1 cellular context compared by ENCODE assay signal in genomic region chr15:83011271-83012037, GRCh38.
TF ChIP-seq lines count a peak whose summit lies in the region.

Gene C15orf40, minus strand, starts transcription at chr15:83011639. Its CDS starts 32 bp downstream, at chr15:83011607.

TF ChIP-seq in WTC11, 78 proteins besides CTCF, POLR2A, EP300 and RAD21 (continued from another document and continues in another):
- TF ChIP-seq E2F5 (CRISPR knock-in tag; IDR thresholded peaks at IDR 0.05) (peak; percentile 68; the same call in 1 of the 2 replicates), ZNF671 (CRISPR knock-in tag; IDR thresholded peaks at IDR 0.05) (no peak), ATF2 (CRISPR knock-in tag; IDR thresholded peaks at IDR 0.05; ENCODE audit: borderline replicate concordance, low read depth) (no peak), NFYB (CRISPR knock-in tag; conservative IDR thresholded peaks at IDR 0.05; ENCODE audit: low read depth) (no peak), AFF4 (CRISPR knock-in tag; IDR thresholded peaks at IDR 0.05; ENCODE audit: borderline replicate concordance) (peak; percentile 91; the same call in 1 of the 2 replicates), JAZF1 (CRISPR knock-in tag; IDR thresholded peaks at IDR 0.05) (no peak), PRDM15 (CRISPR knock-in tag; IDR thresholded peaks at IDR 0.05) (peak; percentile 64), ELF4 (CRISPR knock-in tag; IDR thresholded peaks at IDR 0.05; ENCODE audit: low read depth) (peak; percentile 56; the same call in 1 of the 2 replicates), NFATC4 (CRISPR knock-in tag; IDR thresholded peaks at IDR 0.05) (no peak), NR1H2 (CRISPR knock-in tag; IDR thresholded peaks at IDR 0.05) (no peak), PREB (CRISPR knock-in tag; IDR thresholded peaks at IDR 0.05; ENCODE audit: borderline replicate concordance) (no peak), ATF1 (CRISPR knock-in tag; IDR thresholded peaks at IDR 0.05) (0 out of 2 replicates have a peak, but pooled peaks have one; percentile 76), CREB1 (CRISPR knock-in tag; IDR thresholded peaks at IDR 0.05) (peak; percentile 74; the same call in 1 of the 2 replicates), E2F4 (CRISPR knock-in tag; IDR thresholded peaks at IDR 0.05; ENCODE audit: borderline replicate concordance, low read depth) (no peak), SMAD3 (CRISPR knock-in tag; IDR thresholded peaks at IDR 0.05; ENCODE audit: borderline replicate concordance) (no peak), ATF3 (CRISPR knock-in tag; conservative IDR thresholded peaks at IDR 0.05) (no peak), EMX1 (CRISPR knock-in tag; IDR thresholded peaks at IDR 0.05) (no peak), MXD4 (CRISPR knock-in tag; IDR thresholded peaks at IDR 0.05; ENCODE audit: borderline replicate concordance) (no peak), STAT6 (CRISPR knock-in tag; conservative IDR thresholded peaks at IDR 0.05; ENCODE audit: low read depth) (no peak), SMAD4 (CRISPR knock-in tag; IDR thresholded peaks at IDR 0.05) (no peak), ZNF532 (CRISPR knock-in tag; IDR thresholded peaks at IDR 0.05; ENCODE audit: borderline replicate concordance) (no peak), ESRRA (CRISPR knock-in tag; IDR thresholded peaks at IDR 0.05; ENCODE audit: borderline replicate concordance) (no peak), IRF1 (CRISPR knock-in tag; IDR thresholded peaks at IDR 0.05) (peak; percentile 86; the same call in 1 of the 2 replicates), IRF2 (CRISPR knock-in tag; IDR thresholded peaks at IDR 0.05; ENCODE audit: borderline replicate concordance, low read depth) (no peak), ATF6 (CRISPR knock-in tag; IDR thresholded peaks at IDR 0.05) (no peak), MYBL2 (CRISPR knock-in tag; IDR thresholded peaks at IDR 0.05) (peak; percentile 90), SOX15 (CRISPR knock-in tag; IDR thresholded peaks at IDR 0.05) (no peak)
